Comparison of ENCODE assay signal across 10 cellular contexts in genomic region chr7:80312139-80312661, GRCh38.
A peak's percentile ranks its signal among the peaks of the same experiment; 100 is the strongest.
DNase-seq lines count a peak whose midpoint lies in the region; ATAC-seq lines count a peak whose summit lies in the region.
"Had no signal": no experiment of that assay in that cellular context is flagged by ENCODE, and none has a peak within 500 bp of the region (broad histone marks: within the 10 kb centered on the region; RNA-seq: fewer than 3 reads in every experiment).

No MANE protein-coding gene starts in this region.

- H3K36me3 Mint-ChIP-seq in activated T-cell treated with anti-CD3 and anti-CD28 coated beads, Interleukin-2, amount 50 U/mL, for 24 hours (ENCODE audit: low read depth): no peaks in the 10 kb centered on the region

- H3K36me3 ChIP-seq in skeletal muscle satellite cell (ENCODE audit: insufficient read depth, low read length): no peaks in the 10 kb centered on the region
- H3K36me3 ChIP-seq: BLaER1 treated with 17β-estradiol and CSF1 and Interleukin-3, amounts not matched to agents 10 nM and 100 nM had no signal

- H3K27ac Mint-ChIP-seq in activated T-cell treated with anti-CD3 and anti-CD28 coated beads, Interleukin-2, amount 50 U/mL, for 24 hours: peak overlapping the region; percentile 18

- peaks cover 31% of the 10 kb centered on the region for H3K4me1 Mint-ChIP-seq in activated T-cell treated with anti-CD3 and anti-CD28 coated beads, Interleukin-2, amount 50 U/mL, for 24 hours (ENCODE audit: low read depth)

- peaks cover 9% of the 10 kb centered on the region for H3K4me1 ChIP-seq in skeletal muscle satellite cell (ENCODE audit: control insufficient read depth, insufficient read depth, low read length)
- H3K4me1 ChIP-seq: BLaER1 treated with 17β-estradiol and CSF1 and Interleukin-3, amounts not matched to agents 10 nM and 100 nM had no signal

- no peak for DNase-seq in activated T-cell treated with anti-CD3 and anti-CD28 coated beads, Interleukin-2, amount 50 U/mL, for 24 hours
- no peak for DNase-seq in activated T-cell treated with anti-CD3 and anti-CD28 coated beads, Interleukin-2, amount 50 U/mL, for 48 hours
- DNase-seq in SHP77 treated with DMSO at 0.1 percent for 48 hours (lab: John Stamatoyannopoulos, UW) (peak; percentile 34), foreskin melanocyte (peak; percentile 76), SIG-M5 (lab: John Stamatoyannopoulos, UW) (no peak), caudate nucleus (lab: John Stamatoyannopoulos, UW) (no peak)
- DNase-seq: activated effector memory CD4-positive, alpha-beta T cell treated with anti-CD3 and anti-CD28 coated beads, Interleukin-2, amount 50 U/mL, for 16 hours had no signal

- H3K27ac ChIP-seq in caudate nucleus (ENCODE audit: low read depth, low read length): no peak overlapping the region
- H3K27ac ChIP-seq: BLaER1 treated with 17β-estradiol and CSF1 and Interleukin-3, amounts not matched to agents 10 nM and 100 nM had no signal

- peaks cover 2% of the 10 kb centered on the region for H3K9me3 Mint-ChIP-seq in activated T-cell treated with anti-CD3 and anti-CD28 coated beads, Interleukin-2, amount 50 U/mL, for 24 hours

- H3K9ac ChIP-seq in skeletal muscle satellite cell (ENCODE audit: low read depth, low read length): no peak overlapping the region
- H3K9ac ChIP-seq: BLaER1 treated with 17β-estradiol and CSF1 and Interleukin-3, amounts not matched to agents 10 nM and 100 nM had no signal

- H3K27me3 Mint-ChIP-seq in activated T-cell treated with anti-CD3 and anti-CD28 coated beads, Interleukin-2, amount 50 U/mL, for 24 hours: no peaks in the 10 kb centered on the region

- peak overlapping the region; percentile 5 for H3K4me2 ChIP-seq in skeletal muscle satellite cell (ENCODE audit: low read length)
- H3K4me2 ChIP-seq: BLaER1 treated with 17β-estradiol and CSF1 and Interleukin-3, amounts not matched to agents 10 nM and 100 nM had no signal

- no peak overlapping the region for H3K4me3 ChIP-seq in skeletal muscle satellite cell (ENCODE audit: low read length)
- H3K4me3 ChIP-seq: BLaER1 treated with 17β-estradiol and CSF1 and Interleukin-3, amounts not matched to agents 10 nM and 100 nM had no signal

- H3K9me3 ChIP-seq in skeletal muscle satellite cell (replicated peaks; ENCODE audit: low read length): no peaks in the 10 kb centered on the region
- H3K9me3 ChIP-seq: BLaER1 treated with 17β-estradiol and CSF1 and Interleukin-3, amounts not matched to agents 10 nM and 100 nM had no signal

- ATAC-seq in HG03521 (IDR thresholded peaks at IDR 0.05; ENCODE audit: unreplicated experiment): no peak

- no peak overlapping the region for H3K4me3 Mint-ChIP-seq in activated T-cell treated with anti-CD3 and anti-CD28 coated beads, Interleukin-2, amount 50 U/mL, for 24 hours

- no peaks in the 10 kb centered on the region for H3K27me3 ChIP-seq in skeletal muscle satellite cell (ENCODE audit: control insufficient read depth, insufficient read depth, low read length)
- H3K27me3 ChIP-seq: BLaER1 treated with 17β-estradiol and CSF1 and Interleukin-3, amounts not matched to agents 10 nM and 100 nM had no signal

Comparison
In these comparisons a context has a peak if more than half of its experiments do, and no peak if none do; other contexts are left out.
1. DNase-seq: peak in SHP77 treated with DMSO at 0.1 percent for 48 hours (single experiment) and foreskin melanocyte (single experiment); none in activated T-cell treated with anti-CD3 and anti-CD28 coated beads, Interleukin-2, amount 50 U/mL, for 24 hours (single experiment), activated T-cell treated with anti-CD3 and anti-CD28 coated beads, Interleukin-2, amount 50 U/mL, for 48 hours (0 of 2), SIG-M5 (single experiment) and caudate nucleus (0 of 61).